8 cellular contexts compared by ENCODE assay signal in the genomic region with DNA sequence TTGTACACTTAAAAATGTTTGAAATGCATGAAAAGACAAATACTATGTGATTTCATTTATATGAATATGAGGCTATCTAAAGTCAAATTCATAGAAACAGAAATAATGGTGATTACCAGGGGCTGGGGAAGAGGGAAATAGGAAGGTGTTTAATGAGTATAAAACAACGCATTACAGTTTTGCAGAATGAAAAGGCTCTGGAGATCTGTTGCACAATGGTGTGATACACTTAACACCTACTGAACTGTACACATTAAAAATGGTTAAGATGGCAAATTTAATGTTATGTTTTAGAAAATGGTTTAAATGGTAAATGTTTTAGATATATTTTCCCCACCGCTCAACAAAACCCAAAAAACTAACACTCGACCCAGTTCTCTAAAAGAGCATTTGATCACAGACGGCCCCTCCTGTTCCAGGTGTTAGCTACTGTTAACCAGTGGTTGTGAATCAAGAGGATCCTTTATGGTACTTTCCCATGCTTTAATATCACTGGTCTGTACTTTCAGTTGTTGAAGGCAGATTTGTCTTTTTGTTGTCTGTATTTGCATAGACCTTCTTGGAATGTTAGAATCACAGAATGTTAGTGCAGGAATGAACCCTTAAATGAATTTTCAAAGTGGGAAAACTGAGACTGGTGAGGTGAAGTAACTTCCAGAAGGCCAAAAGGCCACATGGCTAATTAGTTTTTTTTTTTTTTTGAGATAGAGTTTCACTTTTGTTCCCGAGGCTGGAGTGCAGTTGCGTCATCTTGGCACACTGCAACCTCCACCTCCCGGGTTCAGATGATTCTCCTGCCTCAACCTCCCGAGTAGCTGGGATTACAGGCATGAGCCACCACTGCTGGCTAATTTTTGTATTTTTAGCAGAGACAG. TPM values are rescaled to one million over a fixed set of nuclear protein-coding genes. Genes with fewer than 3 reads are reported as not detected.
DNase-seq lines count a peak whose midpoint lies in the region; ATAC-seq, FAIRE-seq and TF ChIP-seq lines count a peak whose summit lies in the region.

No MANE protein-coding gene starts in this region.

- in situ Hi-C loops in mammary epithelial cell (cut with MboI; ENCODE audit: low sequenced_read_pairs in 2 of 2) = no loop called here

- H3K27ac ChIP-seq in mammary epithelial cell (ENCODE audit: insufficient read depth, low read depth, low read length) = peak overlapping the region; percentile 67
- H3K27ac ChIP-seq in muscle layer of duodenum (ENCODE audit: low read length) = peak overlapping the region; percentile 71
- H3K27ac ChIP-seq in Karpas-422 (ENCODE audit: low read length) = no peak overlapping the region

- peaks cover 99% of the 10 kb centered on the region for H3K79me2 ChIP-seq in mammary epithelial cell (ENCODE audit: insufficient read depth, low read length)
- peaks cover 100% of the 10 kb centered on the region for H3K79me2 ChIP-seq in Karpas-422 (ENCODE audit: low read length)

- no peaks in the 10 kb centered on the region for H3K9me3 ChIP-seq in mammary epithelial cell (replicated peaks; ENCODE audit: insufficient read depth, low read length)
- H3K9me3 ChIP-seq in muscle layer of duodenum (ENCODE audit: control insufficient read depth in 1 of 2, low read length in 2 of 2) = no peaks in the 10 kb centered on the region
- H3K9me3 ChIP-seq in Karpas-422 (ENCODE audit: low read length) = no peaks in the 10 kb centered on the region

- H3K9me2 ChIP-seq in Karpas-422 (replicated peaks; ENCODE audit: insufficient read depth, low read length) = no peaks in the 10 kb centered on the region

- TF ChIP-seq CTCF in mammary epithelial cell (conservative IDR thresholded peaks at IDR 0.05 in 1 of 2, IDR thresholded peaks at IDR 0.05 in 1 of 2; ENCODE audit: extremely low read depth in 1 of 2, insufficient read depth in 1 of 2, low read depth in 1 of 2, low read length in 2 of 2) (no peak), D721Med (IDR thresholded peaks at IDR 0.05; ENCODE audit: insufficient read depth, missing control alignments) (no peak)

- 37% methylated on average over 8 of the region's 8 CpGs for WGBS in mammary epithelial cell (ENCODE audit: low coverage, missing lambda C conversion rate)

- no peak for FAIRE-seq in D721Med (lab: Jason Lieb, UNC)

- H4K20me1 ChIP-seq in mammary epithelial cell (ENCODE audit: insufficient read depth, low read length) = peaks cover 29% of the 10 kb centered on the region
- peaks cover 53% of the 10 kb centered on the region for H4K20me1 ChIP-seq in Karpas-422 (ENCODE audit: insufficient read depth, low read depth, low read length)

- dilution Hi-C loops in mammary epithelial cell (cut with HindIII; ENCODE audit: low sequenced_read_pairs) = no loop called here

- CTCF ChIA-PET in mammary epithelial cell (lab: Charles Lee; ENCODE audit: low non-redundant PET) = no interaction called here

- H3K27me3 ChIP-seq in mammary epithelial cell (ENCODE audit: insufficient read depth, low read length) (no peaks in the 10 kb centered on the region), muscle layer of duodenum (ENCODE audit: low read depth, low read length) (no peaks in the 10 kb centered on the region), Karpas-422 (ENCODE audit: low read length) (no peaks in the 10 kb centered on the region)

- H3K4me3 ChIP-seq in mammary epithelial cell (replicated peaks in 1 of 3; ENCODE audit: insufficient read depth in 1 of 3, low read depth in 2 of 3, low read length in 3 of 3) = peak overlapping the region in 2 of 3 experiments; percentile 27 to 28
- H3K4me3 ChIP-seq in muscle layer of duodenum (ENCODE audit: low read depth in 1 of 2, low read length in 2 of 2) = peak overlapping the region in 1 of 2 donors; percentile 43
- H3K4me3 ChIP-seq in Karpas-422 (ENCODE audit: low read length) = no peak overlapping the region

- DNase-seq in EL (peak; percentile 40), mammary epithelial cell (peak; percentile 59), KG1 (lab: John Stamatoyannopoulos, UW) (no peak), D721Med (ENCODE audit: insufficient read length, low spot score) (no peak), Karpas-422 (no peak)

- peaks cover 12% of the 10 kb centered on the region for H3K4me1 ChIP-seq in mammary epithelial cell (ENCODE audit: insufficient read depth, low read length)
- peaks cover 3 to 41% of the 10 kb centered on the region in 2 donors for H3K4me1 ChIP-seq in muscle layer of duodenum (ENCODE audit: control insufficient read depth in 1 of 2, insufficient read depth in 2 of 2, low read length in 2 of 2)
- peaks cover 5% of the 10 kb centered on the region for H3K4me1 ChIP-seq in Karpas-422 (ENCODE audit: low read length)

- BruUV-seq in mammary epithelial cell (replicated peaks; lab: Mats Ljungman, UMichigan) = no TSS peak

- H3K36me3 ChIP-seq in mammary epithelial cell (ENCODE audit: insufficient read depth, low read length) (peaks cover 5% of the 10 kb centered on the region), muscle layer of duodenum (ENCODE audit: control insufficient read depth in 1 of 2, insufficient read depth in 2 of 2, low read length in 2 of 2) (no peaks in the 10 kb centered on the region), Karpas-422 (ENCODE audit: insufficient read depth, low read length) (peaks cover 11% of the 10 kb centered on the region)

- H3K9ac ChIP-seq in mammary epithelial cell (ENCODE audit: insufficient read depth, low read length) = peak overlapping the region; percentile 60
- no peak overlapping the region for H3K9ac ChIP-seq in Karpas-422 (ENCODE audit: low read length)

- H2AFZ ChIP-seq in mammary epithelial cell (ENCODE audit: low read depth, low read length) (no peak overlapping the region), Karpas-422 (ENCODE audit: low read length) (no peak overlapping the region)

- peak; percentile 67 for ATAC-seq in HG03342 (IDR thresholded peaks at IDR 0.05; ENCODE audit: unreplicated experiment)
- ATAC-seq in GM18873 (IDR thresholded peaks at IDR 0.05; ENCODE audit: low FRiP score, unreplicated experiment) = no peak

- intact Hi-C loops in mammary epithelial cell (cut with micrococcal nuclease) = loop anchor here (5.0 kb wide), 1 partner anchor 93 kb away; no protein-coding TSS in a partner anchor

- H3K4me2 ChIP-seq in mammary epithelial cell (ENCODE audit: insufficient read depth, low read depth, low read length) (peak overlapping the region; percentile 79), Karpas-422 (ENCODE audit: low read depth, low read length, poor library complexity, severe bottlenecking) (no peak overlapping the region)

RNA-seq across cellular contexts. Expression of gene RAB10, which starts 10.2 kb away (rescaled TPM):
- 100 to 1,000 TPM; 127 to 188 TPM for total RNA-seq in mammary epithelial cell
- polyA plus RNA-seq in mammary epithelial cell = 94.8 TPM
- polyA minus RNA-seq in mammary epithelial cell = 49.8 TPM
- total RNA-seq in Karpas-422 (2014; rRNA removed; shearing (Covaris generic); ENCODE audit: low replicate concordance) = 67.9 and 104 TPM in 2 replicates

Comparison
In these comparisons a context has a peak if more than half of its experiments do, and no peak if none do; other contexts are left out.
1. DNase-seq: peak in EL (single experiment) and mammary epithelial cell (single experiment); none in KG1 (single experiment), D721Med (single experiment) and Karpas-422 (single experiment).